ENCODE assay signal across 1 cellular context in the genomic region with DNA sequence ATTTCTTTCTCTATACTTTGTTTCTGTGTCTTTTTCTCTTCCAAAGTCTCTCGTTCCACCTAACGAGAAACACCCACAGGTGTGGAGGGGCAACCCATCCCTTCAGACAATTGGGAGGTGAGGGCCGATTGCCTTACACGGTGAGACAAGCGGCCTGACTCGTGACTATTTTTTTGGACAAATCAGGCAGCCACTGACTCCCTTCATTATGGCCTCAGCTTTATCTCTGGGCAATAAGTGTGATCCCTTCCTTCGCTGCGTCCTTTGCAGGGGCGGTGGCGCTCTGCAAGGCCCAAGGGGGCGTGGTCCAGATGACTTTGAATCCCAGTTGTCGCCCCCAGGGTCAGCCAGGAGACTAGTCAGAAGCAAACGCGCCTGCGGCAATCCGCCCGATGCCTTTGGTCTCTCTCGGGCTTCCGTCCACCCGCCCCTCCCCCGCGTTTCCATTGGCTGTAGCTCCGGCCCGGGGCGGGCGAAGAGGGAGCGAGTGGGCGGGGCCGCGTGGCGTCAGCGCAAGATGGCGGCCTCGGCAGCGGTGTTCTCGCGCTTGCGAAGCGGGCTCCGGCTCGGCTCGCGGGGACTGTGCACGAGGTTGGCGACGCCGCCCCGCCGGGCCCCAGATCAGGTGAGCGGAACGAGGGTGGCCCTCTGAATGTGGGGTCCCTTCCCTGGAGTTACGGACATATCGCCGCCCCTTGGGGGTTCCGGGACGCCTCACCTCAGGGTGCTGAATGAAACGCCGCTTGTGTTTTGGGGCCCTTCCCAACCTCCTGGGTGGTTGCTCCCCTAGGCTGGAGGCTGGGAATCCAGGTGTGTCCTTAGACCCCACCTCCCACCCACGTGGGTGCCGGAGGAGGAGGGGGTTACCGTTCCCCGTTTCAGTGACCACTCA.
A peak's percentile ranks its signal among the peaks of the same experiment; 100 is the strongest.
TF ChIP-seq lines count a peak whose summit lies in the region.

TSS of gene TIMM50 (plus strand) at position 502 of the 892 bp plus-strand sequence. CDS start at position 518, 16 bp downstream.

TF ChIP-seq in GM12878, 131 proteins besides CTCF, POLR2A, EP300 and RAD21 (continued from another document):
- TF ChIP-seq SMARCA5 (IDR thresholded peaks at IDR 0.05) = no peak
- TF ChIP-seq, protein P1, sequence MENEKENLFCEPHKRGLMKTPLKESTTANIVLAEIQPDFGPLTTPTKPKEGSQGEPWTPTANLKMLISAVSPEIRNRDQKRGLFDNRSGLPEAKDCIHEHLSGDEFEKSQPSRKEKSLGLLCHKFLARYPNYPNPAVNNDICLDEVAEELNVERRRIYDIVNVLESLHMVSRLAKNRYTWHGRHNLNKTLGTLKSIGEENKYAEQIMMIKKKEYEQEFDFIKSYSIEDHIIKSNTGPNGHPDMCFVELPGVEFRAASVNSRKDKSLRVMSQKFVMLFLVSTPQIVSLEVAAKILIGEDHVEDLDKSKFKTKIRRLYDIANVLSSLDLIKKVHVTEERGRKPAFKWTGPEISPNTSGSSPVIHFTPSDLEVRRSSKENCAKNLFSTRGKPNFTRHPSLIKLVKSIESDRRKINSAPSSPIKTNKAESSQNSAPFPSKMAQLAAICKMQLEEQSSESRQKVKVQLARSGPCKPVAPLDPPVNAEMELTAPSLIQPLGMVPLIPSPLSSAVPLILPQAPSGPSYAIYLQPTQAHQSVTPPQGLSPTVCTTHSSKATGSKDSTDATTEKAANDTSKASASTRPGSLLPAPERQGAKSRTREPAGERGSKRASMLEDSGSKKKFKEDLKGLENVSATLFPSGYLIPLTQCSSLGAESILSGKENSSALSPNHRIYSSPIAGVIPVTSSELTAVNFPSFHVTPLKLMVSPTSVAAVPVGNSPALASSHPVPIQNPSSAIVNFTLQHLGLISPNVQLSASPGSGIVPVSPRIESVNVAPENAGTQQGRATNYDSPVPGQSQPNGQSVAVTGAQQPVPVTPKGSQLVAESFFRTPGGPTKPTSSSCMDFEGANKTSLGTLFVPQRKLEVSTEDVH (IDR thresholded peaks at IDR 0.05; ENCODE audit: low read depth, partially characterized antibody) = no peak
- TF ChIP-seq ZNF217 (IDR thresholded peaks at IDR 0.05) = no peak
- TF ChIP-seq, protein P2, sequence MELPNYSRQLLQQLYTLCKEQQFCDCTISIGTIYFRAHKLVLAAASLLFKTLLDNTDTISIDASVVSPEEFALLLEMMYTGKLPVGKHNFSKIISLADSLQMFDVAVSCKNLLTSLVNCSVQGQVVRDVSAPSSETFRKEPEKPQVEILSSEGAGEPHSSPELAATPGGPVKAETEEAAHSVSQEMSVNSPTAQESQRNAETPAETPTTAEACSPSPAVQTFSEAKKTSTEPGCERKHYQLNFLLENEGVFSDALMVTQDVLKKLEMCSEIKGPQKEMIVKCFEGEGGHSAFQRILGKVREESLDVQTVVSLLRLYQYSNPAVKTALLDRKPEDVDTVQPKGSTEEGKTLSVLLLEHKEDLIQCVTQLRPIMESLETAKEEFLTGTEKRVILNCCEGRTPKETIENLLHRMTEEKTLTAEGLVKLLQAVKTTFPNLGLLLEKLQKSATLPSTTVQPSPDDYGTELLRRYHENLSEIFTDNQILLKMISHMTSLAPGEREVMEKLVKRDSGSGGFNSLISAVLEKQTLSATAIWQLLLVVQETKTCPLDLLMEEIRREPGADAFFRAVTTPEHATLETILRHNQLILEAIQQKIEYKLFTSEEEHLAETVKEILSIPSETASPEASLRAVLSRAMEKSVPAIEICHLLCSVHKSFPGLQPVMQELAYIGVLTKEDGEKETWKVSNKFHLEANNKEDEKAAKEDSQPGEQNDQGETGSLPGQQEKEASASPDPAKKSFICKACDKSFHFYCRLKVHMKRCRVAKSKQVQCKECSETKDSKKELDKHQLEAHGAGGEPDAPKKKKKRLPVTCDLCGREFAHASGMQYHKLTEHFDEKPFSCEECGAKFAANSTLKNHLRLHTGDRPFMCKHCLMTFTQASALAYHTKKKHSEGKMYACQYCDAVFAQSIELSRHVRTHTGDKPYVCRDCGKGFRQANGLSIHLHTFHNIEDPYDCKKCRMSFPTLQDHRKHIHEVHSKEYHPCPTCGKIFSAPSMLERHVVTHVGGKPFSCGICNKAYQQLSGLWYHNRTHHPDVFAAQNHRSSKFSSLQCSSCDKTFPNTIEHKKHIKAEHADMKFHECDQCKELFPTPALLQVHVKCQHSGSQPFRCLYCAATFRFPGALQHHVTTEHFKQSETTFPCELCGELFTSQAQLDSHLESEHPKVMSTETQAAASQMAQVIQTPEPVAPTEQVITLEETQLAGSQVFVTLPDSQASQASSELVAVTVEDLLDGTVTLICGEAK (IDR thresholded peaks at IDR 0.05; ENCODE audit: borderline replicate concordance) = no peak; the same call in 1 of the 2 replicates
- no peak for TF ChIP-seq EED (IDR thresholded peaks at IDR 0.05; ENCODE audit: low read depth)
- TF ChIP-seq FOXK2 (IDR thresholded peaks at IDR 0.05) = no peak
- TF ChIP-seq YY1 (IDR thresholded peaks at IDR 0.05; ENCODE audit: low read depth, low read length) = peak; percentile 99
- 0 out of 2 replicates have a peak, but pooled peaks have one; percentile 47 for TF ChIP-seq TARDBP (IDR thresholded peaks at IDR 0.05; ENCODE audit: borderline replicate concordance)
- TF ChIP-seq PAX5 (IDR thresholded peaks at IDR 0.05; ENCODE audit: borderline replicate concordance, low read depth, low read length) = peak; percentile 76; the same call in 1 of the 2 replicates
- TF ChIP-seq NR2F1 (conservative IDR thresholded peaks at IDR 0.05) = peak; percentile 82
- TF ChIP-seq, protein P3, sequence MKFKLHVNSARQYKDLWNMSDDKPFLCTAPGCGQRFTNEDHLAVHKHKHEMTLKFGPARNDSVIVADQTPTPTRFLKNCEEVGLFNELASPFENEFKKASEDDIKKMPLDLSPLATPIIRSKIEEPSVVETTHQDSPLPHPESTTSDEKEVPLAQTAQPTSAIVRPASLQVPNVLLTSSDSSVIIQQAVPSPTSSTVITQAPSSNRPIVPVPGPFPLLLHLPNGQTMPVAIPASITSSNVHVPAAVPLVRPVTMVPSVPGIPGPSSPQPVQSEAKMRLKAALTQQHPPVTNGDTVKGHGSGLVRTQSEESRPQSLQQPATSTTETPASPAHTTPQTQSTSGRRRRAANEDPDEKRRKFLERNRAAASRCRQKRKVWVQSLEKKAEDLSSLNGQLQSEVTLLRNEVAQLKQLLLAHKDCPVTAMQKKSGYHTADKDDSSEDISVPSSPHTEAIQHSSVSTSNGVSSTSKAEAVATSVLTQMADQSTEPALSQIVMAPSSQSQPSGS (IDR thresholded peaks at IDR 0.05; ENCODE audit: low read length) = no peak
